In the genomic region with DNA sequence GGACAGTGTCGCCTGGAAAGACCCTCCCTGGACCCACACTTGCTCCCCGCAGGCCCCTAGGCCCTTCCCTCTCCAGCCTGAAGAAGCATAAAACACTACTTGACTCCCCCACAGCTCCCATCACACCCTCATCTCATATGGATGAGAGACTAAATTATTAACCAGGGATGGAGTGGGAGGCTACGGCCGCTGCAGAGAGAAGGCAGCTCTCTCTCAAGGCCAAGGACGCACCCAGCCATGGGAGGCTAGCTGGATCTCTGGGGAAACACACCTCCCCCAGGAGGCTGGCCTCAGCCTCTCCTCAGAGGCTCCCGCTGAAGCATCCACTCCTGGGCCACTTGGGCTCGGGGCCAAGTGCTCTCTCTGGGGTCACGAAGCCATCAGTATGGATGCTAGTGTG, we compare ENCODE assay signal across 28 cellular contexts.
"Had no signal": no experiment of that assay in that cellular context is flagged by ENCODE, and none has a peak within 500 bp of the region (broad histone marks: within the 10 kb centered on the region; RNA-seq: fewer than 3 reads in every experiment).

No MANE protein-coding gene starts in this region.

- H3K27ac Mint-ChIP-seq: activated CD4-positive, alpha-beta memory T cell treated with anti-CD3 and anti-CD28 coated beads for 36 hours; activated CD4-positive, alpha-beta T cell treated with anti-CD3 and anti-CD28 coated beads for 36 hours; activated CD4-positive, alpha-beta T cell treated with anti-CD3 and anti-CD28 coated beads, Interleukin-2, amount 10 ng/mL, durations not matched to agents 24 days and 14 days; activated CD8-positive, alpha-beta memory T cell treated with anti-CD3 and anti-CD28 coated beads, Interleukin-2, amount 10 ng/mL, durations not matched to agents 7 days and 5 days; activated CD8-positive, alpha-beta T cell treated with anti-CD3 and anti-CD28 coated beads, Interleukin-2, amount 10 ng/mL, durations not matched to agents 7 days and 5 days; activated naive CD8-positive, alpha-beta T cell; activated T-cell treated with anti-CD3 and anti-CD28 coated beads, Interleukin-2, amount 50 U/mL, for 72 hours; T-helper 2 cell treated with Interferon-gamma antibody and Interleukin-4, amounts not matched to agents 5 μg/mL and 100 μg/mL, for 36 hours had no signal

- H3K4me3 ChIP-seq: colonic mucosa, esophagus squamous epithelium, gastroesophageal sphincter had no signal

- H3K36me3 ChIP-seq: brain microvascular endothelial cell, colonic mucosa, esophagus squamous epithelium, gastroesophageal sphincter had no signal

- H3K9me3 Mint-ChIP-seq: activated CD4-positive, alpha-beta memory T cell treated with anti-CD3 and anti-CD28 coated beads for 36 hours; activated CD4-positive, alpha-beta T cell treated with anti-CD3 and anti-CD28 coated beads, Interleukin-2, amount 10 ng/mL, durations not matched to agents 24 days and 14 days; activated T-cell treated with anti-CD3 and anti-CD28 coated beads, Interleukin-2, amount 50 U/mL, for 72 hours; T-helper 2 cell treated with Interferon-gamma antibody and Interleukin-4, amounts not matched to agents 5 μg/mL and 100 μg/mL, for 36 hours had no signal

- DNase-seq: activated CD4-positive, alpha-beta memory T cell treated with anti-CD3 and anti-CD28 coated beads for 36 hours; activated CD4-positive, alpha-beta T cell treated with anti-CD3 and anti-CD28 coated beads for 36 hours; activated CD4-positive, alpha-beta T cell treated with anti-CD3 and anti-CD28 coated beads, Interleukin-2, amount 10 ng/mL, durations not matched to agents 24 days and 14 days; activated CD4-positive, CD25-positive, alpha-beta regulatory T cell; activated CD4-positive, CD25-positive, alpha-beta regulatory T cell treated with anti-CD3 and anti-CD28 coated beads, Interleukin-2, amount 50 U/mL, for 72 hours; activated CD8-positive, alpha-beta memory T cell treated with anti-CD3 and anti-CD28 coated beads, Interleukin-2, amount 10 ng/mL, durations not matched to agents 7 days and 5 days; activated CD8-positive, alpha-beta memory T cell treated with anti-CD3 and anti-CD28 coated beads, Interleukin-2, amount 50 U/mL, for 4 hours; activated CD8-positive, alpha-beta T cell treated with anti-CD3 and anti-CD28 coated beads, Interleukin-2, amount 10 ng/mL, durations not matched to agents 7 days and 5 days; activated gamma-delta T cell; activated naive CD4-positive, alpha-beta T cell treated with anti-CD3 and anti-CD28 coated beads, Interleukin-2, amount 50 U/mL, for 16 hours; activated naive CD4-positive, alpha-beta T cell treated with Interleukin-2 at 50 U/mL for 16 hours; activated T-cell treated with anti-CD3 and anti-CD28 coated beads, Interleukin-2, amount 50 U/mL, for 1 hour; activated T-cell treated with anti-CD3 and anti-CD28 coated beads, Interleukin-2, amount 50 U/mL, for 72 hours; amniotic stem cell; anterior cingulate cortex; brain microvascular endothelial cell; cerebellar nuclear complex; colonic mucosa; effector CD8-positive, alpha-beta T cell; esophagus squamous epithelium; foreskin melanocyte; T-helper 1 cell; T-helper 17 cell; T1000 had no signal

- H3K27me3 Mint-ChIP-seq: activated CD4-positive, alpha-beta memory T cell treated with anti-CD3 and anti-CD28 coated beads for 36 hours; activated CD4-positive, alpha-beta T cell treated with anti-CD3 and anti-CD28 coated beads for 36 hours; activated CD4-positive, alpha-beta T cell treated with anti-CD3 and anti-CD28 coated beads, Interleukin-2, amount 10 ng/mL, durations not matched to agents 24 days and 14 days had no signal

- H3K9me3 ChIP-seq: colonic mucosa, esophagus squamous epithelium, gastroesophageal sphincter had no signal

- H3K4me1 ChIP-seq: colonic mucosa, esophagus squamous epithelium, gastroesophageal sphincter had no signal

- H3K27me3 ChIP-seq: colonic mucosa had no signal

- H3K27ac ChIP-seq: brain microvascular endothelial cell, colonic mucosa, epithelial cell of prostate, esophagus squamous epithelium, gastroesophageal sphincter had no signal

- H3K36me3 Mint-ChIP-seq: activated CD4-positive, alpha-beta memory T cell treated with anti-CD3 and anti-CD28 coated beads for 36 hours; activated CD8-positive, alpha-beta memory T cell treated with anti-CD3 and anti-CD28 coated beads, Interleukin-2, amount 10 ng/mL, durations not matched to agents 7 days and 5 days; activated naive CD8-positive, alpha-beta T cell had no signal

- H3K4me3 Mint-ChIP-seq: activated CD4-positive, alpha-beta memory T cell treated with anti-CD3 and anti-CD28 coated beads for 36 hours; activated CD4-positive, alpha-beta T cell treated with anti-CD3 and anti-CD28 coated beads for 36 hours; activated CD4-positive, alpha-beta T cell treated with anti-CD3 and anti-CD28 coated beads, Interleukin-2, amount 10 ng/mL, durations not matched to agents 24 days and 14 days; activated CD8-positive, alpha-beta memory T cell treated with anti-CD3 and anti-CD28 coated beads, Interleukin-2, amount 10 ng/mL, durations not matched to agents 7 days and 5 days; activated CD8-positive, alpha-beta T cell treated with anti-CD3 and anti-CD28 coated beads, Interleukin-2, amount 10 ng/mL, durations not matched to agents 7 days and 5 days; activated naive CD8-positive, alpha-beta T cell; activated T-cell treated with anti-CD3 and anti-CD28 coated beads, Interleukin-2, amount 50 U/mL, for 72 hours; T-helper 17 cell; T-helper 2 cell treated with Interferon-gamma antibody and Interleukin-4, amounts not matched to agents 5 μg/mL and 100 μg/mL, for 36 hours had no signal

- ATAC-seq: activated CD4-positive, alpha-beta T cell treated with anti-CD3 and anti-CD28 coated beads for 36 hours; activated CD8-positive, alpha-beta memory T cell treated with anti-CD3 and anti-CD28 coated beads, Interleukin-2, amount 10 ng/mL, durations not matched to agents 7 days and 5 days; activated CD8-positive, alpha-beta T cell treated with anti-CD3 and anti-CD28 coated beads, Interleukin-2, amount 10 ng/mL, durations not matched to agents 7 days and 5 days; activated T-cell treated with anti-CD3 and anti-CD28 coated beads, Interleukin-2, amount 50 U/mL, for 72 hours; gastroesophageal sphincter; T-helper 17 cell had no signal
